Comparison of ENCODE assay signal across 28 cellular contexts in the genomic region with DNA sequence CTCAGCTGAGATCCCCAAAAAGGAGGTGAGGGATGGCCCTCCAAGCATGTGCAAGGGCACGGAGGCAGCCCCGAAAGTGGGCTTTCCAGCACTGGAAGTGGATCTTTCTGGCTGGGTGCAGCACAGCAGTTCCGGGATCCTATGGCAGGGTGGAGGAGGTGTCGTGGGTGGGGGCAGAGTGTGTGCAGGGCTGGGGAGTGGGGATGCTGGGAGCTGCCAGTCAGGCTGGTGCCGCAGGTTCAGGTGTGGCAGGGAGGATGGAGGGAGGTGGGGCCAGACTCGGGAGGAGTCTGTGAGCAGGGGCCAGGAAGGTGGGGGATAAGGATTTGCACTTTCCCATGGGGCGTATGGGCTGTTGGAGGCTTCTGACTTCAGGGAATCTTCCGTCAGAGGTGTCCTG.
"Had no signal": no experiment of that assay in that cellular context is flagged by ENCODE, and none has a peak within 500 bp of the region (broad histone marks: within the 10 kb centered on the region; RNA-seq: fewer than 3 reads in every experiment).

No MANE protein-coding gene starts in this region.

- H3K9me3 ChIP-seq: gastrocnemius medialis had no signal

- ATAC-seq: activated CD8-positive, alpha-beta memory T cell treated with anti-CD3 and anti-CD28 coated beads, Interleukin-2, amount 10 ng/mL, durations not matched to agents 7 days and 5 days; activated CD8-positive, alpha-beta T cell treated with anti-CD3 and anti-CD28 coated beads, Interleukin-2, amount 10 ng/mL, durations not matched to agents 7 days and 5 days; activated T-cell treated with anti-CD3 and anti-CD28 coated beads, Interleukin-2, amount 50 U/mL, for 72 hours; foreskin keratinocyte; gastrocnemius medialis had no signal

- H3K4me3 Mint-ChIP-seq: activated CD4-positive, alpha-beta memory T cell treated with anti-CD3 and anti-CD28 coated beads for 36 hours; activated CD4-positive, alpha-beta T cell treated with anti-CD3 and anti-CD28 coated beads for 36 hours; activated CD4-positive, alpha-beta T cell treated with anti-CD3 and anti-CD28 coated beads, Interleukin-2, amount 10 ng/mL, durations not matched to agents 24 days and 14 days; activated CD8-positive, alpha-beta memory T cell treated with anti-CD3 and anti-CD28 coated beads, Interleukin-2, amount 10 ng/mL, durations not matched to agents 7 days and 5 days; activated CD8-positive, alpha-beta T cell treated with anti-CD3 and anti-CD28 coated beads, Interleukin-2, amount 10 ng/mL, durations not matched to agents 7 days and 5 days; activated naive CD8-positive, alpha-beta T cell; activated T-cell treated with anti-CD3 and anti-CD28 coated beads, Interleukin-2, amount 50 U/mL, for 24 hours; activated T-cell treated with anti-CD3 and anti-CD28 coated beads, Interleukin-2, amount 50 U/mL, for 72 hours; central memory CD8-positive, alpha-beta T cell; dendritic cell treated with granulocyte-macrophage colony-stimulating factor and Interleukin-4, amounts not matched to agents 40 ng/mL and 50 ng/mL, for 4 days; endodermal cell had no signal

- H3K27ac ChIP-seq: brain microvascular endothelial cell, coronary artery, dorsolateral prefrontal cortex, esophagus muscularis mucosa, foreskin keratinocyte, gastrocnemius medialis, heart right ventricle had no signal

- H3K4me1 ChIP-seq: esophagus muscularis mucosa, gastrocnemius medialis, heart right ventricle had no signal

- H3K36me3 Mint-ChIP-seq: activated CD4-positive, alpha-beta memory T cell treated with anti-CD3 and anti-CD28 coated beads for 36 hours; activated CD8-positive, alpha-beta memory T cell treated with anti-CD3 and anti-CD28 coated beads, Interleukin-2, amount 10 ng/mL, durations not matched to agents 7 days and 5 days; activated naive CD8-positive, alpha-beta T cell had no signal

- H3K36me3 ChIP-seq: brain microvascular endothelial cell, esophagus muscularis mucosa, gastrocnemius medialis, heart right ventricle had no signal

- H3K27ac Mint-ChIP-seq: activated CD4-positive, alpha-beta memory T cell treated with anti-CD3 and anti-CD28 coated beads for 36 hours; activated CD4-positive, alpha-beta T cell treated with anti-CD3 and anti-CD28 coated beads for 36 hours; activated CD4-positive, alpha-beta T cell treated with anti-CD3 and anti-CD28 coated beads, Interleukin-2, amount 10 ng/mL, durations not matched to agents 24 days and 14 days; activated CD8-positive, alpha-beta memory T cell treated with anti-CD3 and anti-CD28 coated beads, Interleukin-2, amount 10 ng/mL, durations not matched to agents 7 days and 5 days; activated CD8-positive, alpha-beta T cell treated with anti-CD3 and anti-CD28 coated beads, Interleukin-2, amount 10 ng/mL, durations not matched to agents 7 days and 5 days; activated naive CD8-positive, alpha-beta T cell; activated T-cell treated with anti-CD3 and anti-CD28 coated beads, Interleukin-2, amount 50 U/mL, for 72 hours; dendritic cell treated with granulocyte-macrophage colony-stimulating factor and Interleukin-4, amounts not matched to agents 40 ng/mL and 50 ng/mL, for 4 days; endodermal cell had no signal

- H3K27me3 Mint-ChIP-seq: activated CD4-positive, alpha-beta T cell treated with anti-CD3 and anti-CD28 coated beads for 36 hours; activated naive CD8-positive, alpha-beta T cell had no signal

- H3K9me3 Mint-ChIP-seq: activated CD4-positive, alpha-beta memory T cell treated with anti-CD3 and anti-CD28 coated beads for 36 hours; activated CD4-positive, alpha-beta T cell treated with anti-CD3 and anti-CD28 coated beads, Interleukin-2, amount 10 ng/mL, durations not matched to agents 24 days and 14 days; activated T-cell treated with anti-CD3 and anti-CD28 coated beads, Interleukin-2, amount 50 U/mL, for 24 hours; activated T-cell treated with anti-CD3 and anti-CD28 coated beads, Interleukin-2, amount 50 U/mL, for 72 hours; central memory CD8-positive, alpha-beta T cell; dendritic cell treated with granulocyte-macrophage colony-stimulating factor and Interleukin-4, amounts not matched to agents 40 ng/mL and 50 ng/mL, for 4 days; endodermal cell had no signal

- DNase-seq: activated CD4-positive, alpha-beta memory T cell treated with anti-CD3 and anti-CD28 coated beads for 36 hours; activated CD4-positive, alpha-beta T cell treated with anti-CD3 and anti-CD28 coated beads for 36 hours; activated CD4-positive, alpha-beta T cell treated with anti-CD3 and anti-CD28 coated beads, Interleukin-2, amount 10 ng/mL, durations not matched to agents 24 days and 14 days; activated CD4-positive, CD25-positive, alpha-beta regulatory T cell; activated CD4-positive, CD25-positive, alpha-beta regulatory T cell treated with anti-CD3 and anti-CD28 coated beads, Interleukin-2, amount 50 U/mL, for 72 hours; activated CD8-positive, alpha-beta memory T cell treated with anti-CD3 and anti-CD28 coated beads, Interleukin-2, amount 10 ng/mL, durations not matched to agents 7 days and 5 days; activated CD8-positive, alpha-beta memory T cell treated with anti-CD3 and anti-CD28 coated beads, Interleukin-2, amount 50 U/mL, for 4 hours; activated CD8-positive, alpha-beta T cell treated with anti-CD3 and anti-CD28 coated beads, Interleukin-2, amount 10 ng/mL, durations not matched to agents 7 days and 5 days; activated effector memory CD4-positive, alpha-beta T cell treated with Interleukin-2 at 50 U/mL for 16 hours; activated gamma-delta T cell treated with Interleukin-2 at 50 U/mL for 16 hours; activated naive CD4-positive, alpha-beta T cell treated with anti-CD3 and anti-CD28 coated beads, Interleukin-2, amount 50 U/mL, for 16 hours; activated naive CD4-positive, alpha-beta T cell treated with Interleukin-2 at 50 U/mL for 16 hours; activated T-cell treated with anti-CD3 and anti-CD28 coated beads, Interleukin-2, amount 50 U/mL, for 24 hours; activated T-cell treated with anti-CD3 and anti-CD28 coated beads, Interleukin-2, amount 50 U/mL, for 72 hours; amniotic stem cell; brain microvascular endothelial cell; dorsolateral prefrontal cortex; effector memory CD4-positive, alpha-beta T cell; endodermal cell; foreskin keratinocyte; gastrocnemius medialis; glutamatergic neuron; heart right ventricle had no signal

- H3K4me3 ChIP-seq: coronary artery, dorsolateral prefrontal cortex, esophagus muscularis mucosa, gastrocnemius medialis, heart right ventricle had no signal
